ENCODE assay signal across 8 cellular contexts in genomic region chr11:6682591-6682935, GRCh38. TPM values are rescaled to one million over a fixed set of nuclear protein-coding genes. Genes with fewer than 3 reads are reported as not detected.
DNase-seq lines count a peak whose midpoint lies in the region; ATAC-seq and TF ChIP-seq lines count a peak whose summit lies in the region.

No MANE protein-coding gene starts in this region.

- DNase-seq in activated CD8-positive, alpha-beta memory T cell treated with anti-CD3 and anti-CD28 coated beads, Interleukin-2, amount 10 ng/mL, durations not matched to agents 7 days and 5 days = no peak
- no peak for DNase-seq in activated CD8-positive, alpha-beta memory T cell treated with anti-CD3 and anti-CD28 coated beads, Interleukin-2, amount 50 U/mL, for 4 hours
- DNase-seq in endothelial cell (ENCODE audit: low spot score) = no peak
- no peak for DNase-seq in neural progenitor cell (ENCODE audit: low spot score)
- no peak for DNase-seq in A172 (ENCODE audit: low spot score)
- no peak for DNase-seq in NCI-H774 (lab: John Stamatoyannopoulos, UW)

- peak overlapping the region; percentile 98 for H3K9ac ChIP-seq in OCI-LY3 (ENCODE audit: low read length)
- H3K9ac ChIP-seq in neural progenitor cell = peak overlapping the region; percentile 77

- H3K27ac ChIP-seq in OCI-LY3 (ENCODE audit: low read length) = peak overlapping the region; percentile 67
- no peak overlapping the region for H3K27ac ChIP-seq in neural progenitor cell

- no peak overlapping the region for H2AFZ ChIP-seq in OCI-LY3 (ENCODE audit: low read depth, low read length)
- H2AFZ ChIP-seq in neural progenitor cell (replicated peaks) = no peak overlapping the region

- H3K4me1 Mint-ChIP-seq in activated CD8-positive, alpha-beta memory T cell treated with anti-CD3 and anti-CD28 coated beads, Interleukin-2, amount 10 ng/mL, durations not matched to agents 7 days and 5 days = peaks cover 20% of the 10 kb centered on the region
- peaks cover 51% of the 10 kb centered on the region for H3K4me1 Mint-ChIP-seq in endothelial cell (ENCODE audit: unreplicated experiment)
- H3K4me1 Mint-ChIP-seq in neural progenitor cell = peaks cover 16% of the 10 kb centered on the region

- CTCF ChIA-PET in activated CD8-positive, alpha-beta memory T cell treated with anti-CD3 and anti-CD28 coated beads, Interleukin-2, amount 10 ng/mL, durations not matched to agents 7 days and 5 days (lab: Charles Lee) = interaction anchor here (0.8 to 2.8 kb wide), 22 partner anchors 10 to 303 kb away, joined by 3 to 41 read pairs (median 7); partner anchors contain the start of genes ARFIP2, ILK, RRP8 and TAF10

- H3K36me3 ChIP-seq in OCI-LY3 (replicated peaks; ENCODE audit: low read depth, low read length) = peaks cover 34% of the 10 kb centered on the region
- peaks cover 8% of the 10 kb centered on the region for H3K36me3 ChIP-seq in neural progenitor cell

- H3K4me3 ChIP-seq in OCI-LY3 (ENCODE audit: low read length) (peak overlapping the region; percentile 87), neural progenitor cell (peak overlapping the region; percentile 69)

- peak overlapping the region; percentile 100 for H3K4me2 ChIP-seq in OCI-LY3 (ENCODE audit: low read length)
- peak overlapping the region; percentile 83 for H3K4me2 ChIP-seq in neural progenitor cell

- H3K27me3 Mint-ChIP-seq in activated CD8-positive, alpha-beta memory T cell treated with anti-CD3 and anti-CD28 coated beads, Interleukin-2, amount 10 ng/mL, durations not matched to agents 7 days and 5 days = no peaks in the 10 kb centered on the region
- H3K27me3 Mint-ChIP-seq in endothelial cell (ENCODE audit: unreplicated experiment) (peaks cover 6% of the 10 kb centered on the region), neural progenitor cell (ENCODE audit: insufficient read depth, low read depth) (peaks cover 7% of the 10 kb centered on the region)

- TF ChIP-seq CTCF in OCI-LY3 (IDR thresholded peaks at IDR 0.05; ENCODE audit: low read depth, low read length) = no peak
- TF ChIP-seq CTCF in endothelial cell (IDR thresholded peaks at IDR 0.05; ENCODE audit: unreplicated experiment) = no peak
- no peak for TF ChIP-seq CTCF in neural progenitor cell (IDR thresholded peaks at IDR 0.05)

- peaks cover 28% of the 10 kb centered on the region for H3F3A ChIP-seq in neural progenitor cell (ENCODE audit: low read depth)

- H3K27me3 ChIP-seq in OCI-LY3 (ENCODE audit: low read depth, low read length) = no peaks in the 10 kb centered on the region
- H3K27me3 ChIP-seq in neural progenitor cell = no peaks in the 10 kb centered on the region

- peak overlapping the region; percentile 97 for H3K27ac Mint-ChIP-seq in activated CD8-positive, alpha-beta memory T cell treated with anti-CD3 and anti-CD28 coated beads, Interleukin-2, amount 10 ng/mL, durations not matched to agents 7 days and 5 days
- H3K27ac Mint-ChIP-seq in endothelial cell (ENCODE audit: unreplicated experiment) (peak overlapping the region; percentile 85), neural progenitor cell (peak overlapping the region; percentile 94)

- H3K9me3 Mint-ChIP-seq in activated CD8-positive, alpha-beta memory T cell treated with anti-CD3 and anti-CD28 coated beads, Interleukin-2, amount 10 ng/mL, durations not matched to agents 7 days and 5 days (ENCODE audit: low read depth) = no peaks in the 10 kb centered on the region
- H3K9me3 Mint-ChIP-seq in endothelial cell (ENCODE audit: unreplicated experiment) (no peaks in the 10 kb centered on the region), neural progenitor cell (peaks cover 6% of the 10 kb centered on the region)

- peak overlapping the region; percentile 97 for H3K4me3 Mint-ChIP-seq in activated CD8-positive, alpha-beta memory T cell treated with anti-CD3 and anti-CD28 coated beads, Interleukin-2, amount 10 ng/mL, durations not matched to agents 7 days and 5 days
- H3K4me3 Mint-ChIP-seq in endothelial cell (ENCODE audit: unreplicated experiment) = peak overlapping the region; percentile 99
- H3K4me3 Mint-ChIP-seq in neural progenitor cell = peak overlapping the region; percentile 99

- H4K20me1 ChIP-seq in OCI-LY3 (ENCODE audit: insufficient read depth, low read length) = peaks cover 13% of the 10 kb centered on the region
- peaks cover 15% of the 10 kb centered on the region for H4K20me1 ChIP-seq in neural progenitor cell (ENCODE audit: low read depth)

- peaks cover 32% of the 10 kb centered on the region for H3K36me3 Mint-ChIP-seq in activated CD8-positive, alpha-beta memory T cell treated with anti-CD3 and anti-CD28 coated beads, Interleukin-2, amount 10 ng/mL, durations not matched to agents 7 days and 5 days
- H3K36me3 Mint-ChIP-seq in endothelial cell (ENCODE audit: low read depth, unreplicated experiment) = peaks cover 12% of the 10 kb centered on the region
- H3K36me3 Mint-ChIP-seq in neural progenitor cell = peaks cover 23% of the 10 kb centered on the region

- peaks cover 13% of the 10 kb centered on the region for H3K4me1 ChIP-seq in OCI-LY3 (ENCODE audit: low read length)
- peaks cover 15% of the 10 kb centered on the region for H3K4me1 ChIP-seq in neural progenitor cell

- H3K9me3 ChIP-seq in OCI-LY3 (ENCODE audit: insufficient read depth, low read length) (no peaks in the 10 kb centered on the region), neural progenitor cell (ENCODE audit: low read depth) (no peaks in the 10 kb centered on the region)

- peaks cover 28% of the 10 kb centered on the region for H3K79me2 ChIP-seq in OCI-LY3 (ENCODE audit: low read length)
- H3K79me2 ChIP-seq in neural progenitor cell (ENCODE audit: low read depth) = peaks cover 28% of the 10 kb centered on the region

- peak; percentile 0 for ATAC-seq in activated CD8-positive, alpha-beta memory T cell treated with anti-CD3 and anti-CD28 coated beads, Interleukin-2, amount 10 ng/mL, durations not matched to agents 7 days and 5 days
- no peak for ATAC-seq in HG02840 (IDR thresholded peaks at IDR 0.05; ENCODE audit: low FRiP score, unreplicated experiment)

RNA-seq across cellular contexts. Expression of gene MRPL17, which starts 0.6 kb away (rescaled TPM):
- 10 to 100 TPM; 69.4 to 81.0 TPM for total RNA-seq in activated CD8-positive, alpha-beta memory T cell treated with anti-CD3 and anti-CD28 coated beads, Interleukin-2, amount 10 ng/mL, durations not matched to agents 7 days and 5 days
- 44.8 TPM for total RNA-seq in endothelial cell (ENCODE audit: unreplicated experiment)
- total RNA-seq in neural progenitor cell (ENCODE audit: low replicate concordance) = 24.3 and 30.9 TPM in 2 replicates
- 121 and 417 TPM in 2 replicates for total RNA-seq in A172 (2014; rRNA removed; shearing (Covaris generic))

RNA-seq across cellular contexts. Expression of gene DCHS1, which starts 27.0 kb away (rescaled TPM):
- total RNA-seq in activated CD8-positive, alpha-beta memory T cell treated with anti-CD3 and anti-CD28 coated beads, Interleukin-2, amount 10 ng/mL, durations not matched to agents 7 days and 5 days = under 1 TPM; 0.14 to 0.32 TPM
- total RNA-seq in endothelial cell (ENCODE audit: unreplicated experiment) (156 TPM), neural progenitor cell (ENCODE audit: low replicate concordance) (4.5 and 9.0 TPM in 2 replicates)
- 2.3 and 3.8 TPM in 2 replicates for total RNA-seq in A172 (2014; rRNA removed; shearing (Covaris generic))

Comparison
In these comparisons a context has a peak if more than half of its experiments do, and no peak if none do; other contexts are left out.
1. RNA of gene DCHS1, which starts 27.0 kb away (total RNA-seq): 156 TPM in endothelial cell (single experiment); 4.5 to 9.0 TPM in neural progenitor cell, 2.3 to 3.8 TPM in A172 and 0.14 to 0.32 TPM in activated CD8-positive, alpha-beta memory T cell treated with anti-CD3 and anti-CD28 coated beads, Interleukin-2, amount 10 ng/mL, durations not matched to agents 7 days and 5 days; every median in the first group is over 10 times any median in the second.
2. Peak in every context shown above with its lines, with median percentiles within 50 percentile points of each other: H3K27ac Mint-ChIP-seq and H3K4me3 Mint-ChIP-seq.